In genomic region chr2:164860694-164861042, GRCh38 we compare ENCODE assay signal across 35 cellular contexts.
"Had no signal": no experiment of that assay in that cellular context is flagged by ENCODE, and none has a peak within 500 bp of the region (broad histone marks: within the 10 kb centered on the region; RNA-seq: fewer than 3 reads in every experiment).

No MANE protein-coding gene starts in this region.

- H3K9me3 ChIP-seq: MG63 had no signal

- H3K27me3 ChIP-seq: MG63 had no signal

- H3K4me3 ChIP-seq: MG63 had no signal

- H3K36me3 ChIP-seq: MG63 had no signal

- DNase-seq: Karpas-422, Kasumi-1, MG63, MM.1S, MV-4-11, NCI-H1048, NCI-H1092, NCI-H1105, NCI-H1105 treated with DMSO at 0.1 percent for 48 hours, NCI-H1417, NCI-H1417 treated with DMSO at 0.1 percent for 48 hours, NCI-H1436, NCI-H1436 treated with DMSO at 0.1 percent for 48 hours, NCI-H146, NCI-H1694, NCI-H1694 treated with DMSO at 0.1 percent for 48 hours, NCI-H187, NCI-H187 treated with DMSO at 0.1 percent for 48 hours, NCI-H1930, NCI-H2029, NCI-H2029 treated with DMSO at 0.1 percent for 48 hours, NCI-H2081, NCI-H2081 treated with DMSO at 0.1 percent for 48 hours, NCI-H2107, NCI-H2171, NCI-H2171 treated with DMSO at 0.1 percent for 48 hours, NCI-H2227 treated with DMSO at 0.1 percent for 48 hours, NCI-H226, NCI-H345, NCI-H446, NCI-H446 treated with DMSO at 0.1 percent for 48 hours, NCI-H510A, NCI-H510A treated with DMSO at 0.1 percent for 48 hours, NCI-H524, NCI-H524 treated with DMSO at 0.1 percent for 48 hours had no signal
